ENCODE assay signal across 19 cellular contexts in genomic region chr2:233882353-233882752, GRCh38. TPM values are rescaled to one million over a fixed set of nuclear protein-coding genes. Genes with fewer than 3 reads are reported as not detected.
DNase-seq lines count a peak whose midpoint lies in the region; TF ChIP-seq lines count a peak whose summit lies in the region.
"Had no signal": no experiment of that assay in that cellular context is flagged by ENCODE, and none has a peak within 500 bp of the region (broad histone marks: within the 10 kb centered on the region; RNA-seq: fewer than 3 reads in every experiment).

No MANE protein-coding gene starts in this region.

- H3K27me3 ChIP-seq in GM23248 (replicated peaks; ENCODE audit: insufficient read depth), result no peaks in the 10 kb centered on the region; the same call in 1 of the 2 replicates
- no peaks in the 10 kb centered on the region for H3K27me3 ChIP-seq in adipocyte (replicated peaks; ENCODE audit: control insufficient read depth, insufficient read depth, low read length)
- no peaks in the 10 kb centered on the region for H3K27me3 ChIP-seq in WERI-Rb-1 (ENCODE audit: insufficient read depth, low read depth, severe bottlenecking)
- H3K27me3 ChIP-seq: BE2C; BLaER1 treated with 17β-estradiol and CSF1 and Interleukin-3, amounts not matched to agents 10 nM and 100 nM had no signal

- no peaks in the 10 kb centered on the region for H3F3A ChIP-seq in GM23248 (ENCODE audit: insufficient read depth)

- H3K36me3 ChIP-seq in GM23248 (ENCODE audit: low read depth) (no peaks in the 10 kb centered on the region), adipocyte (ENCODE audit: control insufficient read depth, insufficient read depth, low read length, severe bottlenecking) (no peaks in the 10 kb centered on the region), WERI-Rb-1 (no peaks in the 10 kb centered on the region)
- H3K36me3 ChIP-seq: BE2C; BLaER1 treated with 17β-estradiol and CSF1 and Interleukin-3, amounts not matched to agents 10 nM and 100 nM had no signal

- H3K9me2 ChIP-seq in GM23248 (ENCODE audit: insufficient read depth), result no peaks in the 10 kb centered on the region

- H4K20me1 ChIP-seq in GM23248 (ENCODE audit: insufficient read depth), result no peaks in the 10 kb centered on the region
- H4K20me1 ChIP-seq: BLaER1 treated with 17β-estradiol and CSF1 and Interleukin-3, amounts not matched to agents 10 nM and 100 nM had no signal

- H3K79me2 ChIP-seq in GM23248 (ENCODE audit: insufficient read depth), result no peaks in the 10 kb centered on the region

- H3K4me3 ChIP-seq in GM23248 (no peak overlapping the region), adipocyte (ENCODE audit: low read length) (no peak overlapping the region), WERI-Rb-1 (ENCODE audit: low read depth, low read length) (no peak overlapping the region)
- H3K4me3 ChIP-seq: BLaER1 treated with 17β-estradiol and CSF1 and Interleukin-3, amounts not matched to agents 10 nM and 100 nM; GM12878; GM23338 had no signal

- no peak for TF ChIP-seq CTCF in WERI-Rb-1 (IDR thresholded peaks at IDR 0.05; ENCODE audit: low read depth, low read length)

- DNase-seq in ACHN (peak; percentile 9), GM23248 (peak; percentile 10), adipocyte (ENCODE audit: low read depth) (peak; percentile 1), fibroblast of peridontal ligament (ENCODE audit: extremely low read depth) (peak; percentile 2), AML-193 (lab: John Stamatoyannopoulos, UW) (no peak), WERI-Rb-1 (no peak), amniotic stem cell (lab: John Stamatoyannopoulos, UW) (no peak), pons (ENCODE audit: low spot score) (no peak)
- DNase-seq: BE2C; CD4-positive, alpha-beta T cell; CD8-positive, alpha-beta memory T cell; DMS 273 treated with DMSO at 0.1 percent for 48 hours; DND-41; H9; HFFc6 had no signal

- H3K9me3 ChIP-seq in GM23248 (ENCODE audit: low read depth) (no peaks in the 10 kb centered on the region), adipocyte (ENCODE audit: control insufficient read depth, low read length) (peaks cover 39% of the 10 kb centered on the region), WERI-Rb-1 (ENCODE audit: severe bottlenecking) (no peaks in the 10 kb centered on the region)
- H3K9me3 ChIP-seq: BE2C had no signal

- no peak overlapping the region for H3K4me2 ChIP-seq in GM23248 (ENCODE audit: unreplicated experiment)
- H3K4me2 ChIP-seq: BLaER1 treated with 17β-estradiol and CSF1 and Interleukin-3, amounts not matched to agents 10 nM and 100 nM; GM23338 had no signal

- H3K4me1 ChIP-seq in GM23248 (ENCODE audit: insufficient read depth) (no peaks in the 10 kb centered on the region), adipocyte (ENCODE audit: control insufficient read depth, insufficient read depth, low read length) (no peaks in the 10 kb centered on the region)
- H3K4me1 ChIP-seq: BE2C; BLaER1 treated with 17β-estradiol and CSF1 and Interleukin-3, amounts not matched to agents 10 nM and 100 nM had no signal

- no peak overlapping the region for H3K27ac ChIP-seq in GM23248
- H3K27ac ChIP-seq in WERI-Rb-1, result no peak overlapping the region
- H3K27ac ChIP-seq: BLaER1 treated with 17β-estradiol and CSF1 and Interleukin-3, amounts not matched to agents 10 nM and 100 nM had no signal

- in situ Hi-C loops in ACHN (cut with HindIII; ENCODE audit: low pct_ligation_motif_present, low pct_unique_long_range_greater_than_20kb, low sequenced_read_pairs), result no loop called here
- in situ Hi-C loops in GM23248 (cut with MboI), result no loop called here

- H3K9ac ChIP-seq in GM23248 (no peak overlapping the region), adipocyte (ENCODE audit: low read length) (no peak overlapping the region)
- H3K9ac ChIP-seq: BLaER1 treated with 17β-estradiol and CSF1 and Interleukin-3, amounts not matched to agents 10 nM and 100 nM had no signal

- H2AFZ ChIP-seq in GM23248, result no peak overlapping the region
- H2AFZ ChIP-seq: GM23338 had no signal

RNA-seq across cellular contexts. Expression of gene HJURP, which starts 28.0 kb away (rescaled TPM):
- total RNA-seq in GM23248 (2014; rRNA removed; shearing (Covaris generic)), result 10.9 and 13.2 TPM in 2 replicates
- 13.5 and 13.9 TPM in 2 replicates for polyA plus RNA-seq in GM23248 (2016; fragmentation: Nextera tagmentation; extraction: Ambion mirVana)
- polyA plus RNA-seq: CD14-positive monocyte; CD8-positive, alpha-beta memory T cell had no signal

RNA-seq across cellular contexts. Expression of gene TRPM8, which starts 34.8 kb away (rescaled TPM):
- not detected in 2 replicates for total RNA-seq in GM23248 (2014; rRNA removed; shearing (Covaris generic))
- polyA plus RNA-seq in GM23248 (2016; fragmentation: Nextera tagmentation; extraction: Ambion mirVana), result not detected in 2 replicates
- total RNA-seq: CD4-positive, alpha-beta T cell; CD8-positive, alpha-beta memory T cell; GM12878; HFFc6 had no signal
- polyA plus RNA-seq: CD14-positive monocyte; CD8-positive, alpha-beta memory T cell had no signal

Comparison
In these comparisons a context has a peak if more than half of its experiments do, and no peak if none do; other contexts are left out.
1. DNase-seq: peak in ACHN (single experiment), GM23248 (single experiment), adipocyte (single experiment) and fibroblast of peridontal ligament (single experiment); none in AML-193 (0 of 2), WERI-Rb-1 (single experiment), amniotic stem cell (single experiment) and pons (single experiment).